2 cellular contexts compared by ENCODE assay signal in genomic region chr1:67463298-67463960, GRCh38.
TF ChIP-seq lines count a peak whose summit lies in the region.

No MANE protein-coding gene starts in this region.

TF ChIP-seq in GM23338, 12 proteins besides CTCF, POLR2A, EP300 and RAD21 (continued from another document):
- TF ChIP-seq ZNF462 (CRISPR knock-in tag; IDR thresholded peaks at IDR 0.05), result no peak
- no peak for TF ChIP-seq EZH2 (IDR thresholded peaks at IDR 0.05; ENCODE audit: low read depth, unreplicated experiment)
- TF ChIP-seq POLR2AphosphoS5 (IDR thresholded peaks at IDR 0.05; ENCODE audit: low read depth), result no peak
- TF ChIP-seq NANOG (IDR thresholded peaks at IDR 0.05; ENCODE audit: borderline replicate concordance), result no peak
- no peak for TF ChIP-seq JUNB (IDR thresholded peaks at IDR 0.05; ENCODE audit: unreplicated experiment)
- no peak for TF ChIP-seq CREB1 (CRISPR knock-in tag; IDR thresholded peaks at IDR 0.05; ENCODE audit: low read depth)
- TF ChIP-seq EZH2phosphoT487 (IDR thresholded peaks at IDR 0.05; ENCODE audit: unreplicated experiment), result no peak
- no peak for TF ChIP-seq STAT1 (IDR thresholded peaks at IDR 0.05; ENCODE audit: unreplicated experiment)
- no peak for TF ChIP-seq REST (IDR thresholded peaks at IDR 0.05; ENCODE audit: unreplicated experiment)
- TF ChIP-seq ZNF331 (CRISPR knock-in tag; IDR thresholded peaks at IDR 0.05; ENCODE audit: low read depth), result no peak
- no peak for TF ChIP-seq ZNF114 (CRISPR knock-in tag; IDR thresholded peaks at IDR 0.05)
TF ChIP-seq in GM23338: peak in this region for 0.

TF ChIP-seq in WTC11, 78 proteins besides CTCF, POLR2A, EP300 and RAD21 (continued from another document):
- TF ChIP-seq ARID4B (CRISPR knock-in tag; IDR thresholded peaks at IDR 0.05; ENCODE audit: borderline replicate concordance), result no peak
- no peak for TF ChIP-seq OVOL2 (CRISPR knock-in tag; IDR thresholded peaks at IDR 0.05; ENCODE audit: borderline replicate concordance)
- TF ChIP-seq MYBL2 (CRISPR knock-in tag; IDR thresholded peaks at IDR 0.05), result no peak
- TF ChIP-seq NR1H2 (CRISPR knock-in tag; IDR thresholded peaks at IDR 0.05), result no peak
- no peak for TF ChIP-seq HMGXB4 (CRISPR knock-in tag; IDR thresholded peaks at IDR 0.05)
